Comparison of ENCODE assay signal across 28 cellular contexts in genomic region chr19:56101746-56102535, GRCh38.
"Had no signal": no experiment of that assay in that cellular context is flagged by ENCODE, and none has a peak within 500 bp of the region (broad histone marks: within the 10 kb centered on the region; RNA-seq: fewer than 3 reads in every experiment).

No MANE protein-coding gene starts in this region.

- H3K27ac ChIP-seq: epithelial cell of prostate, left ventricle myocardium inferior, suprapubic skin, vagina had no signal

- DNase-seq: activated B cell treated with CpG ODN at 0.5 μM for 24 hours; activated CD4-positive, alpha-beta T cell treated with anti-CD3 and anti-CD28 coated beads, Interleukin-2, amount 10 ng/mL, durations not matched to agents 24 days and 14 days; activated CD8-positive, alpha-beta T cell treated with anti-CD3 and anti-CD28 coated beads for 36 hours; activated effector memory CD4-positive, alpha-beta T cell treated with Interleukin-2 at 50 U/mL for 16 hours; activated naive CD4-positive, alpha-beta T cell treated with anti-CD3 and anti-CD28 coated beads, Interleukin-2, amount 10 ng/mL, durations not matched to agents 7 days and 5 days; activated naive CD8-positive, alpha-beta T cell treated with anti-CD3 and anti-CD28 coated beads, Interleukin-2, amount 50 U/mL, for 24 hours; activated T-cell treated with anti-CD3 and anti-CD28 coated beads, Interleukin-2, amount 50 U/mL, for 4 hours; anterior cingulate cortex; central memory CD4-positive, alpha-beta T cell; endodermal cell; foreskin melanocyte; head of caudate nucleus; immature natural killer cell; kidney glomerular epithelial cell; left ventricle myocardium inferior; stimulated activated CD4-positive, alpha-beta T cell treated with anti-CD3 and anti-CD28 coated beads, Interleukin-12 subunit alpha, Interleukin-12 subunit beta, amount 100 ng/mL, for 4 hours; stimulated activated CD4-positive, alpha-beta T cell treated with anti-CD3 and anti-CD28 coated beads, Interleukin-1b, Interleukin-23, amount 100 ng/mL, for 48 hours; stimulated activated CD8-positive, alpha-beta memory T cell treated with anti-CD3 and anti-CD28 coated beads, Interleukin-4, amount 100 ng/mL, for 48 hours; T-helper 1 cell; T-helper 9 cell; trophoblast cell had no signal

- H3K27me3 ChIP-seq: suprapubic skin, vagina had no signal

- H3K4me3 ChIP-seq: left ventricle myocardium inferior, suprapubic skin, vagina had no signal

- H3K27me3 Mint-ChIP-seq: activated B cell treated with CpG ODN at 0.5 μM for 24 hours; activated CD4-positive, alpha-beta T cell treated with anti-CD3 and anti-CD28 coated beads, Interleukin-2, amount 10 ng/mL, durations not matched to agents 24 days and 14 days; activated CD8-positive, alpha-beta T cell treated with anti-CD3 and anti-CD28 coated beads for 36 hours; activated naive CD4-positive, alpha-beta T cell treated with anti-CD3 and anti-CD28 coated beads, Interleukin-2, amount 10 ng/mL, durations not matched to agents 7 days and 5 days; activated naive CD8-positive, alpha-beta T cell treated with anti-CD3 and anti-CD28 coated beads, Interleukin-2, amount 50 U/mL, for 24 hours; brain; stimulated activated naive CD8-positive, alpha-beta T cell treated with anti-CD3 and anti-CD28 coated beads, Interleukin-15, Interleukin-2, amounts not matched to agents 100 ng/mL and 50 ng/mL, for 24 hours had no signal

- H3K9me3 ChIP-seq: left ventricle myocardium inferior, suprapubic skin, vagina had no signal

- H3K4me3 Mint-ChIP-seq: activated B cell treated with CpG ODN at 0.5 μM for 24 hours; activated CD4-positive, alpha-beta T cell treated with anti-CD3 and anti-CD28 coated beads, Interleukin-2, amount 10 ng/mL, durations not matched to agents 24 days and 14 days; activated CD8-positive, alpha-beta T cell treated with anti-CD3 and anti-CD28 coated beads for 36 hours; activated naive CD4-positive, alpha-beta T cell treated with anti-CD3 and anti-CD28 coated beads, Interleukin-2, amount 10 ng/mL, durations not matched to agents 7 days and 5 days; activated naive CD8-positive, alpha-beta T cell treated with anti-CD3 and anti-CD28 coated beads, Interleukin-2, amount 50 U/mL, for 24 hours; activated T-cell treated with anti-CD3 and anti-CD28 coated beads, Interleukin-2, amount 50 U/mL, for 4 hours; brain; endodermal cell; immature natural killer cell; stimulated activated naive CD8-positive, alpha-beta T cell treated with anti-CD3 and anti-CD28 coated beads, Interleukin-15, Interleukin-2, amounts not matched to agents 100 ng/mL and 50 ng/mL, for 24 hours had no signal

- H3K27ac Mint-ChIP-seq: activated B cell treated with CpG ODN at 0.5 μM for 24 hours; activated CD4-positive, alpha-beta T cell treated with anti-CD3 and anti-CD28 coated beads, Interleukin-2, amount 10 ng/mL, durations not matched to agents 24 days and 14 days; activated CD8-positive, alpha-beta T cell treated with anti-CD3 and anti-CD28 coated beads for 36 hours; activated naive CD4-positive, alpha-beta T cell treated with anti-CD3 and anti-CD28 coated beads, Interleukin-2, amount 10 ng/mL, durations not matched to agents 7 days and 5 days; activated naive CD8-positive, alpha-beta T cell treated with anti-CD3 and anti-CD28 coated beads, Interleukin-2, amount 50 U/mL, for 24 hours; brain; endodermal cell; stimulated activated naive CD8-positive, alpha-beta T cell treated with anti-CD3 and anti-CD28 coated beads, Interleukin-15, Interleukin-2, amounts not matched to agents 100 ng/mL and 50 ng/mL, for 24 hours had no signal

- H3K9me3 Mint-ChIP-seq: activated B cell treated with CpG ODN at 0.5 μM for 24 hours; activated CD4-positive, alpha-beta T cell treated with anti-CD3 and anti-CD28 coated beads, Interleukin-2, amount 10 ng/mL, durations not matched to agents 24 days and 14 days; activated CD8-positive, alpha-beta T cell treated with anti-CD3 and anti-CD28 coated beads for 36 hours; activated naive CD4-positive, alpha-beta T cell treated with anti-CD3 and anti-CD28 coated beads, Interleukin-2, amount 10 ng/mL, durations not matched to agents 7 days and 5 days; activated naive CD8-positive, alpha-beta T cell treated with anti-CD3 and anti-CD28 coated beads, Interleukin-2, amount 50 U/mL, for 24 hours; activated T-cell treated with anti-CD3 and anti-CD28 coated beads, Interleukin-2, amount 50 U/mL, for 4 hours; endodermal cell; immature natural killer cell; stimulated activated naive CD8-positive, alpha-beta T cell treated with anti-CD3 and anti-CD28 coated beads, Interleukin-15, Interleukin-2, amounts not matched to agents 100 ng/mL and 50 ng/mL, for 24 hours had no signal

- FAIRE-seq: colon had no signal

- ATAC-seq: activated CD8-positive, alpha-beta T cell treated with anti-CD3 and anti-CD28 coated beads for 36 hours; activated naive CD8-positive, alpha-beta T cell treated with anti-CD3 and anti-CD28 coated beads, Interleukin-2, amount 50 U/mL, for 24 hours; activated T-cell treated with anti-CD3 and anti-CD28 coated beads, Interleukin-2, amount 50 U/mL, for 4 hours; SK-N-SH treated with all-trans-retinoic acid at 6 μM for 48 hours had no signal
